In genomic region chr1:172515927-172516326, GRCh38 we compare ENCODE assay signal across 32 cellular contexts. TPM values are rescaled to one million over a fixed set of nuclear protein-coding genes. Genes with fewer than 3 reads are reported as not detected.
DNase-seq lines count a peak whose midpoint lies in the region; ATAC-seq, FAIRE-seq and TF ChIP-seq lines count a peak whose summit lies in the region.
"Had no signal": no experiment of that assay in that cellular context is flagged by ENCODE, and none has a peak within 500 bp of the region (broad histone marks: within the 10 kb centered on the region; RNA-seq: fewer than 3 reads in every experiment).

No MANE protein-coding gene starts in this region.

- peaks cover 7% of the 10 kb centered on the region for H3K4me1 Mint-ChIP-seq in memory B cell
- H3K4me1 Mint-ChIP-seq: activated CD8-positive, alpha-beta memory T cell treated with anti-CD3 and anti-CD28 coated beads, Interleukin-2, amount 10 ng/mL, durations not matched to agents 7 days and 5 days; activated naive CD8-positive, alpha-beta T cell treated with anti-CD3 and anti-CD28 coated beads, Interleukin-2, amount 10 ng/mL, durations not matched to agents 7 days and 5 days; immature natural killer cell had no signal

- ATAC-seq in memory B cell (ENCODE audit: low read depth) (peak; percentile 80), HG03108 (IDR thresholded peaks at IDR 0.05; ENCODE audit: unreplicated experiment) (no peak), left cardiac atrium (no peak)
- ATAC-seq: activated CD8-positive, alpha-beta memory T cell treated with anti-CD3 and anti-CD28 coated beads, Interleukin-2, amount 10 ng/mL, durations not matched to agents 7 days and 5 days; activated T-cell treated with anti-CD3 and anti-CD28 coated beads, Interleukin-2, amount 50 U/mL, for 4 hours; left colon had no signal

- peak overlapping the region in 8 of 11 experiments; percentile 5 to 80 (median 59); a peak in 13 of 22 replicates for H3K27ac ChIP-seq in BLaER1 treated with 17β-estradiol and CSF1 and Interleukin-3, amounts not matched to agents 10 nM and 100 nM
- no peak overlapping the region for H3K27ac ChIP-seq in ascending aorta
- H3K27ac ChIP-seq: cardiac muscle cell, colonic mucosa, prostate gland, RWPE1 had no signal

- no peaks in the 10 kb centered on the region for H4K20me1 ChIP-seq in BLaER1 treated with 17β-estradiol and CSF1 and Interleukin-3, amounts not matched to agents 10 nM and 100 nM

- no peak for DNase-seq in GM12891 (ENCODE audit: insufficient read length, low spot score)
- peak; percentile 19 for DNase-seq in NOMO-1 treated with dmso at 0.1 percent for 144 hours (lab: John Stamatoyannopoulos, UW; ENCODE audit: unreplicated experiment)
- no peak for DNase-seq in memory B cell (ENCODE audit: low spot score in 2 of 2)
- no peak for DNase-seq in ascending aorta (ENCODE audit: low spot score in 2 of 2)
- DNase-seq in activated CD4-positive, CD25-positive, alpha-beta regulatory T cell treated with anti-CD3 and anti-CD28 coated beads, Interleukin-2, amount 50 U/mL, for 72 hours: no peak
- no peak for DNase-seq in left cardiac atrium
- DNase-seq: ACHN; activated CD4-positive, alpha-beta T cell treated with anti-CD3 and anti-CD28 coated beads, Interleukin-2, amount 50 U/mL, for 4 hours; activated CD8-positive, alpha-beta memory T cell treated with anti-CD3 and anti-CD28 coated beads, Interleukin-2, amount 10 ng/mL, durations not matched to agents 7 days and 5 days; activated gamma-delta T cell; activated naive CD8-positive, alpha-beta T cell treated with anti-CD3 and anti-CD28 coated beads, Interleukin-2, amount 10 ng/mL, durations not matched to agents 7 days and 5 days; activated T-cell treated with anti-CD3 and anti-CD28 coated beads, Interleukin-2, amount 50 U/mL, for 4 hours; aorta; BE2C; Calu3; colonic mucosa; effector CD4-positive, alpha-beta T cell; immature natural killer cell; left colon; mesendoderm; NCI-H1048; NCI-H446 treated with DMSO at 0.1 percent for 48 hours; NCI-H82; SK-N-SH; stimulated activated CD4-positive, alpha-beta T cell treated with anti-CD3 and anti-CD28 coated beads, Interleukin-4, amount 100 ng/mL, for 24 hours had no signal

- no peaks in the 10 kb centered on the region; a peak in 1 of 22 replicates for H3K9me3 ChIP-seq in BLaER1 treated with 17β-estradiol and CSF1 and Interleukin-3, amounts not matched to agents 10 nM and 100 nM (replicated peaks in 1 of 11)
- H3K9me3 ChIP-seq in ascending aorta: no peaks in the 10 kb centered on the region
- H3K9me3 ChIP-seq: BE2C, colonic mucosa, prostate gland, SK-N-SH, tibial nerve had no signal

- H3K9ac ChIP-seq in BLaER1 treated with 17β-estradiol and CSF1 and Interleukin-3, amounts not matched to agents 10 nM and 100 nM: peak overlapping the region in 2 of 11 experiments; percentile 33 to 46; a peak in 2 of 22 replicates
- H3K9ac ChIP-seq: SK-N-SH had no signal

- H3K36me3 Mint-ChIP-seq in memory B cell: no peaks in the 10 kb centered on the region
- H3K36me3 Mint-ChIP-seq: activated CD8-positive, alpha-beta memory T cell treated with anti-CD3 and anti-CD28 coated beads, Interleukin-2, amount 10 ng/mL, durations not matched to agents 7 days and 5 days; activated naive CD8-positive, alpha-beta T cell treated with anti-CD3 and anti-CD28 coated beads, Interleukin-2, amount 10 ng/mL, durations not matched to agents 7 days and 5 days; immature natural killer cell had no signal

- no peak overlapping the region for H3K4me3 Mint-ChIP-seq in memory B cell
- H3K4me3 Mint-ChIP-seq: activated CD8-positive, alpha-beta memory T cell treated with anti-CD3 and anti-CD28 coated beads, Interleukin-2, amount 10 ng/mL, durations not matched to agents 7 days and 5 days; activated naive CD8-positive, alpha-beta T cell treated with anti-CD3 and anti-CD28 coated beads, Interleukin-2, amount 10 ng/mL, durations not matched to agents 7 days and 5 days; activated T-cell treated with anti-CD3 and anti-CD28 coated beads, Interleukin-2, amount 50 U/mL, for 4 hours; immature natural killer cell had no signal

- H3K9me3 Mint-ChIP-seq in memory B cell: no peaks in the 10 kb centered on the region
- H3K9me3 Mint-ChIP-seq: activated T-cell treated with anti-CD3 and anti-CD28 coated beads, Interleukin-2, amount 50 U/mL, for 4 hours; immature natural killer cell had no signal

- H3K27ac Mint-ChIP-seq in memory B cell: no peak overlapping the region
- H3K27ac Mint-ChIP-seq: activated CD8-positive, alpha-beta memory T cell treated with anti-CD3 and anti-CD28 coated beads, Interleukin-2, amount 10 ng/mL, durations not matched to agents 7 days and 5 days; activated naive CD8-positive, alpha-beta T cell treated with anti-CD3 and anti-CD28 coated beads, Interleukin-2, amount 10 ng/mL, durations not matched to agents 7 days and 5 days; immature natural killer cell had no signal

- FAIRE-seq in GM12891 (lab: Jason Lieb, UNC): no peak
- FAIRE-seq: H54 had no signal

- H3K4me3 ChIP-seq in BLaER1 treated with 17β-estradiol and CSF1 and Interleukin-3, amounts not matched to agents 10 nM and 100 nM: no peak overlapping the region
- H3K4me3 ChIP-seq in ascending aorta: no peak overlapping the region
- H3K4me3 ChIP-seq: cardiac muscle cell, colonic mucosa, prostate gland, tibial nerve had no signal

- H3K4me1 ChIP-seq in BLaER1 treated with 17β-estradiol and CSF1 and Interleukin-3, amounts not matched to agents 10 nM and 100 nM: peaks cover 25 to 39% (median 30%) of the 10 kb centered on the region in 10 experiments
- no peaks in the 10 kb centered on the region for H3K4me1 ChIP-seq in ascending aorta
- H3K4me1 ChIP-seq: BE2C, colonic mucosa, prostate gland, tibial nerve had no signal

- peak overlapping the region in 9 of 11 experiments; percentile 12 to 67 (median 34); a peak in 18 of 22 replicates for H3K4me2 ChIP-seq in BLaER1 treated with 17β-estradiol and CSF1 and Interleukin-3, amounts not matched to agents 10 nM and 100 nM
- H3K4me2 ChIP-seq: SK-N-SH had no signal

- peaks cover 3% of the 10 kb centered on the region for H3K27me3 Mint-ChIP-seq in memory B cell

- no peaks in the 10 kb centered on the region for H3K36me3 ChIP-seq in BLaER1 treated with 17β-estradiol and CSF1 and Interleukin-3, amounts not matched to agents 10 nM and 100 nM
- H3K36me3 ChIP-seq in ascending aorta: no peaks in the 10 kb centered on the region
- H3K36me3 ChIP-seq: BE2C, cardiac muscle cell, colonic mucosa, prostate gland, tibial nerve had no signal

- no peaks in the 10 kb centered on the region for H3K27me3 ChIP-seq in BLaER1 treated with 17β-estradiol and CSF1 and Interleukin-3, amounts not matched to agents 10 nM and 100 nM
- no peaks in the 10 kb centered on the region for H3K27me3 ChIP-seq in ascending aorta
- H3K27me3 ChIP-seq: BE2C, cardiac muscle cell, colonic mucosa, tibial nerve had no signal

- intact Hi-C loops in ascending aorta (cut with DNase I) (no loop called here), left cardiac atrium (cut with DNase I) (no loop called here)

- TF ChIP-seq CTCF in ascending aorta (IDR thresholded peaks at IDR 0.05): no peak

- TF ChIP-seq POLR2A in GM12891 (IDR thresholded peaks at IDR 0.05; ENCODE audit: low read depth, low read length): no peak

TF ChIP-seq in GM12891, 5 proteins besides CTCF, POLR2A, EP300 and RAD21:
- TF ChIP-seq POU2F2 (IDR thresholded peaks at IDR 0.05; ENCODE audit: low read depth, low read length) (no peak), SPI1 (IDR thresholded peaks at IDR 0.05; ENCODE audit: low read depth, low read length) (peak; percentile 46; the same call in 1 of the 2 replicates)
TF ChIP-seq in GM12891: peak in this region for 1.

RNA-seq across cellular contexts. Expression of gene SUCO, which starts 17.0 kb away (rescaled TPM):
- 5.6 TPM for polyA plus RNA-seq in GM12891 (2012; ENCODE audit: low read depth, missing spikeins)
- total RNA-seq in ascending aorta (7.8 TPM), left cardiac atrium (10 to 100 TPM; 25.4 to 30.6 TPM)

Comparison
In these comparisons a context has a peak if more than half of its experiments do, and no peak if none do; other contexts are left out.
1. H3K27ac ChIP-seq: peak in BLaER1 treated with 17β-estradiol and CSF1 and Interleukin-3, amounts not matched to agents 10 nM and 100 nM (8 of 11); none in ascending aorta (0 of 2).